24 cellular contexts compared by ENCODE assay signal in the genomic region with DNA sequence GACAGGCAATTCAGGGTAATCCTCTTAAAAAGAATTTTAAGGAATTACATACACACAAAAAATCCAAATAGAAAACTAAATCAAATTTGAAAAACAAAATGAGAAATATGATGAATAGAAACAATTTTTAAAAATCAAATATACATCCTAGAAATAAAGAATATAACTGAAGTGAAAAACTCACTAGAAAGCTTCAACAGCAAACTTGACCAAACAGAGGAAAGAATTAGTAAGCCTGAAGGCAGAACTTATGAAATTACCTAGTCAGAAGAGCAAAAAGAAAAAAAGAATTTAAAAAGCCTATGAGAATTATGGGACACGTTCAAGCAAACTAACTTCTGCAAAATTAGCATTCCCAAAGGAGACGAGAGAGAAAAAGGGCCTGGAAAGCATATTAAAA.
"Had no signal": no experiment of that assay in that cellular context is flagged by ENCODE, and none has a peak within 500 bp of the region (broad histone marks: within the 10 kb centered on the region; RNA-seq: fewer than 3 reads in every experiment).

No MANE protein-coding gene starts in this region.

- H3K4me3 ChIP-seq: gastroesophageal sphincter, hepatocyte, testis, transverse colon had no signal

- H3K4me2 ChIP-seq: hepatocyte had no signal

- DNase-seq: activated CD4-positive, alpha-beta T cell treated with anti-CD3 and anti-CD28 coated beads for 4 hours; activated CD4-positive, alpha-beta T cell treated with anti-CD3 and anti-CD28 coated beads, Interleukin-2, amount 50 U/mL, for 4 hours; activated gamma-delta T cell; activated naive CD8-positive, alpha-beta T cell treated with anti-CD3 and anti-CD28 coated beads, Interleukin-2, amount 50 U/mL, for 24 hours; dermis blood vessel endothelial cell; effector CD4-positive, alpha-beta T cell; erythroblast; kidney; left colon; midbrain; naive thymus-derived CD8-positive, alpha-beta T cell; posterior cingulate gyrus; right cardiac atrium; stimulated activated CD4-positive, alpha-beta T cell treated with anti-CD3 and anti-CD28 coated beads, Interleukin-2, amount 100 ng/mL, for 48 hours; stimulated activated naive CD4-positive, alpha-beta T cell treated with Interleukin-2 at 50 U/mL for 16 hours; T-helper 9 cell; testis; transverse colon had no signal

- H3K27ac Mint-ChIP-seq: activated naive CD4-positive, alpha-beta T cell treated with anti-CD3 and anti-CD28 coated beads, Interleukin-2, amount 50 U/mL, for 24 hours; activated naive CD8-positive, alpha-beta T cell treated with anti-CD3 and anti-CD28 coated beads, Interleukin-2, amount 50 U/mL, for 24 hours; T-helper 1 cell treated with Interleukin-12 subunit alpha and Interleukin-12 subunit beta and Interleukin-4 antibody, amounts not matched to agents 30 μg/mL and 1 μg/mL, for 36 hours had no signal

- H3K27ac ChIP-seq: gastroesophageal sphincter, hepatocyte, testis, transverse colon, VCaP had no signal

- H3K9me3 ChIP-seq: testis had no signal

- H3K4me1 ChIP-seq: gastroesophageal sphincter, testis, transverse colon had no signal

- H3K4me3 Mint-ChIP-seq: activated naive CD4-positive, alpha-beta T cell treated with anti-CD3 and anti-CD28 coated beads, Interleukin-2, amount 50 U/mL, for 24 hours; activated naive CD8-positive, alpha-beta T cell treated with anti-CD3 and anti-CD28 coated beads, Interleukin-2, amount 50 U/mL, for 24 hours; central memory CD8-positive, alpha-beta T cell; naive thymus-derived CD8-positive, alpha-beta T cell; T-helper 1 cell treated with Interleukin-12 subunit alpha and Interleukin-12 subunit beta and Interleukin-4 antibody, amounts not matched to agents 30 μg/mL and 1 μg/mL, for 36 hours had no signal

- H2AFZ ChIP-seq: hepatocyte had no signal

- H3K27me3 ChIP-seq: gastroesophageal sphincter, hepatocyte, testis, transverse colon had no signal

- H3K27me3 Mint-ChIP-seq: activated naive CD4-positive, alpha-beta T cell treated with anti-CD3 and anti-CD28 coated beads, Interleukin-2, amount 50 U/mL, for 24 hours; activated naive CD8-positive, alpha-beta T cell treated with anti-CD3 and anti-CD28 coated beads, Interleukin-2, amount 50 U/mL, for 24 hours; central memory CD8-positive, alpha-beta T cell; naive thymus-derived CD8-positive, alpha-beta T cell had no signal

- H3K4me1 Mint-ChIP-seq: activated naive CD4-positive, alpha-beta T cell treated with anti-CD3 and anti-CD28 coated beads, Interleukin-2, amount 50 U/mL, for 24 hours; activated naive CD8-positive, alpha-beta T cell treated with anti-CD3 and anti-CD28 coated beads, Interleukin-2, amount 50 U/mL, for 24 hours had no signal
